Comparison of ENCODE assay signal across 26 cellular contexts in the genomic region with DNA sequence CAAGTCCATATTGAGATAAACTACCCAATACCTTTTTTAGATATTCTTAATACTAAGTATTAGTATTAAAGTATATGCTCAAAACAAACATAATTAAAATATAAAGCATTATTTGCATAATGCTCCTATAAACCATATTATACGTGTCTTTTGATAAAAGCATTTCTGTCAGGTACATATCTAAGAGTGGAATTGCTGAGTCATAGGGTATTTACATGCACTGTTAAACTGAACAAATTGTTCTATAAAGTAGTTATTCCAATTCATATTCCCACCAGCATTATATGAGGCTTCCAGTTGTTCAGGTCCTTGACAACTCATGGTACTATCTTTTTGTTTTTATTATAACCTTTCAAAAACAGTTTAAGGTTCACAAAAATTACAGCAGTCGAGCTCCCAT.
"Had no signal": no experiment of that assay in that cellular context is flagged by ENCODE, and none has a peak within 500 bp of the region (broad histone marks: within the 10 kb centered on the region; RNA-seq: fewer than 3 reads in every experiment).

No MANE protein-coding gene starts in this region.

- H3K9me3 Mint-ChIP-seq: activated B cell treated with CpG ODN at 0.5 μM for 24 hours; activated CD4-positive, alpha-beta memory T cell treated with anti-CD3 and anti-CD28 coated beads for 36 hours; activated CD4-positive, alpha-beta T cell treated with anti-CD3 and anti-CD28 coated beads, Interleukin-2, amount 10 ng/mL, durations not matched to agents 7 days and 5 days; activated T-cell treated with anti-CD3 and anti-CD28 coated beads, Interleukin-2, amount 50 U/mL, for 4 hours had no signal

- H3K27me3 Mint-ChIP-seq: activated B cell treated with CpG ODN at 0.5 μM for 24 hours; activated CD4-positive, alpha-beta memory T cell treated with anti-CD3 and anti-CD28 coated beads for 36 hours; activated CD4-positive, alpha-beta T cell treated with anti-CD3 and anti-CD28 coated beads, Interleukin-2, amount 10 ng/mL, durations not matched to agents 7 days and 5 days; activated naive CD4-positive, alpha-beta T cell treated with anti-CD3 and anti-CD28 coated beads, Interleukin-2, amount 10 ng/mL, durations not matched to agents 7 days and 5 days; T-helper 17 cell had no signal

- H3K4me1 Mint-ChIP-seq: activated B cell treated with CpG ODN at 0.5 μM for 24 hours; activated CD4-positive, alpha-beta T cell treated with anti-CD3 and anti-CD28 coated beads, Interleukin-2, amount 10 ng/mL, durations not matched to agents 7 days and 5 days; activated naive CD4-positive, alpha-beta T cell treated with anti-CD3 and anti-CD28 coated beads, Interleukin-2, amount 10 ng/mL, durations not matched to agents 7 days and 5 days had no signal

- H3K4me1 ChIP-seq: body of pancreas had no signal

- H3K27ac ChIP-seq: body of pancreas, KMS-11 had no signal

- H3K9ac ChIP-seq: KMS-11 had no signal

- H3K27ac Mint-ChIP-seq: activated B cell treated with CpG ODN at 0.5 μM for 24 hours; activated CD4-positive, alpha-beta T cell treated with anti-CD3 and anti-CD28 coated beads, Interleukin-2, amount 10 ng/mL, durations not matched to agents 7 days and 5 days; activated naive CD4-positive, alpha-beta T cell treated with anti-CD3 and anti-CD28 coated beads, Interleukin-2, amount 10 ng/mL, durations not matched to agents 7 days and 5 days; T-helper 17 cell had no signal

- H3K9me3 ChIP-seq: body of pancreas, MG63 had no signal

- DNase-seq: activated B cell treated with CpG ODN at 0.5 μM for 24 hours; activated CD4-positive, alpha-beta memory T cell treated with anti-CD3 and anti-CD28 coated beads for 36 hours; activated CD4-positive, alpha-beta T cell treated with anti-CD3 and anti-CD28 coated beads, Interleukin-2, amount 10 ng/mL, durations not matched to agents 7 days and 5 days; activated CD8-positive, alpha-beta memory T cell treated with anti-CD3 and anti-CD28 coated beads for 24 hours; activated effector memory CD4-positive, alpha-beta T cell treated with anti-CD3 and anti-CD28 coated beads, Interleukin-2, amount 50 U/mL, for 16 hours; activated naive CD4-positive, alpha-beta T cell treated with anti-CD3 and anti-CD28 coated beads, Interleukin-2, amount 10 ng/mL, durations not matched to agents 7 days and 5 days; activated T-cell treated with anti-CD3 and anti-CD28 coated beads, Interleukin-2, amount 50 U/mL, for 4 hours; aorta; body of pancreas; central memory CD4-positive, alpha-beta T cell; MG63; MV-4-11; NCI-H1092 treated with DMSO at 0.1 percent for 48 hours; NCI-H1436; NCI-H1694 treated with DMSO at 0.1 percent for 48 hours; NCI-H2029 treated with DMSO at 0.1 percent for 48 hours; NCI-H510A treated with DMSO at 0.1 percent for 48 hours; NCI-H69; NK-92 treated with Interleukin-12 subunit alpha and Interleukin-12 subunit beta, amount 100 ng/mL, for 24 hours; OCI-M1; SIG-M5; T-helper 17 cell; T1000 had no signal

- H3K4me3 Mint-ChIP-seq: activated B cell treated with CpG ODN at 0.5 μM for 24 hours; activated CD4-positive, alpha-beta memory T cell treated with anti-CD3 and anti-CD28 coated beads for 36 hours; activated CD4-positive, alpha-beta T cell treated with anti-CD3 and anti-CD28 coated beads, Interleukin-2, amount 10 ng/mL, durations not matched to agents 7 days and 5 days; activated naive CD4-positive, alpha-beta T cell treated with anti-CD3 and anti-CD28 coated beads, Interleukin-2, amount 10 ng/mL, durations not matched to agents 7 days and 5 days; activated T-cell treated with anti-CD3 and anti-CD28 coated beads, Interleukin-2, amount 50 U/mL, for 4 hours; T-helper 17 cell had no signal

- H3K4me3 ChIP-seq: body of pancreas, MG63 had no signal

- ATAC-seq: activated T-cell treated with anti-CD3 and anti-CD28 coated beads, Interleukin-2, amount 50 U/mL, for 4 hours; body of pancreas; T-helper 17 cell had no signal

- H3K27me3 ChIP-seq: body of pancreas, MG63 had no signal

- FAIRE-seq: bronchial epithelial cell, TTC549 had no signal

- H3K4me2 ChIP-seq: KMS-11 had no signal
